ENCODE assay signal across 24 cellular contexts in the genomic region with DNA sequence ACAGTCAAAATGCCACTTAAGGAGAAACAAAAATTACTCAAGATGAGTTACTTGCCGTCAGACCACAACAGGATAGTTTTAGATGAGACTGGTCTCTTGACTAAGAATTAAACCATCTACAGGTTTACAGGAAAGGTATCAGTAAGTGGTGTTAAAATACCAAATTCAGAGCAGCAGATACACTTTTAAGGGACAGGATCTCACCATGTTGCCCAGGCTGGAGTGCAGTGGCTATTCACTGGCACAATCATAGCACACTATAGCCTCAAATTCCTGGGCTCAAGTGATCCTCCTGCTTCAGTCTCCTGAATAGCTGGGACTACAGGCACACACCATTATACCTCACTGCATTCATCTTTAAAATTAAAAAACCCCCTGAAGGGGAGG. TPM values are rescaled to one million over a fixed set of nuclear protein-coding genes. Genes with fewer than 3 reads are reported as not detected.
DNase-seq lines count a peak whose midpoint lies in the region; ATAC-seq, FAIRE-seq and TF ChIP-seq lines count a peak whose summit lies in the region.
"Had no signal": no experiment of that assay in that cellular context is flagged by ENCODE, and none has a peak within 500 bp of the region (broad histone marks: within the 10 kb centered on the region; RNA-seq: fewer than 3 reads in every experiment).

No MANE protein-coding gene starts in this region.

- H3K36me3 ChIP-seq in HEK293 (ENCODE audit: control insufficient read depth in 2 of 2, insufficient read depth in 1 of 2, low read length in 2 of 2) (peaks cover 76 to 94% of the 10 kb centered on the region in 2 experiments), H1 (ENCODE audit: control insufficient read depth in 2 of 4, insufficient read depth in 4 of 4, low read length in 3 of 4) (peaks cover 70 to 93% (median 81%) of the 10 kb centered on the region in 4 experiments)

- DNase-seq in activated naive CD4-positive, alpha-beta T cell treated with anti-CD3 and anti-CD28 coated beads for 36 hours: no peak
- no peak for DNase-seq in activated naive CD4-positive, alpha-beta T cell (lab: John Stamatoyannopoulos, UW)
- DNase-seq in H1 (ENCODE audit: low read depth in 1 of 2, low spot score in 2 of 2) (no peak), iPS-NIHi7 (ENCODE audit: extremely low spot score) (no peak)
- DNase-seq: ACHN; activated CD4-positive, alpha-beta T cell treated with anti-CD3 and anti-CD28 coated beads, Interleukin-2, amount 10 ng/mL, durations not matched to agents 7 days and 5 days; adrenal gland; dermis blood vessel endothelial cell; heart left ventricle; NCI-H1105 treated with DMSO at 0.1 percent for 48 hours; NCI-H2081; SHP77 treated with DMSO at 0.1 percent for 48 hours; small intestine; stimulated activated CD4-positive, alpha-beta T cell treated with anti-CD3 and anti-CD28 coated beads, Interleukin-2, amount 100 ng/mL, for 48 hours; T-helper 1 cell; tibial artery had no signal

- no peak overlapping the region for H3K4me3 Mint-ChIP-seq in activated naive CD4-positive, alpha-beta T cell treated with anti-CD3 and anti-CD28 coated beads for 36 hours
- H3K4me3 Mint-ChIP-seq: activated CD4-positive, alpha-beta T cell treated with anti-CD3 and anti-CD28 coated beads, Interleukin-2, amount 10 ng/mL, durations not matched to agents 7 days and 5 days; stimulated activated naive CD8-positive, alpha-beta T cell treated with anti-CD3 and anti-CD28 coated beads, Interleukin-15, Interleukin-2, amounts not matched to agents 100 ng/mL and 50 ng/mL, for 24 hours had no signal

- no peaks in the 10 kb centered on the region for H3K27me3 ChIP-seq in H1 (replicated peaks in 1 of 4; ENCODE audit: control insufficient read depth in 3 of 4, extremely low read depth in 1 of 4, insufficient read depth in 3 of 4, low read length in 3 of 4)
- H3K27me3 ChIP-seq: adrenal gland; BLaER1 treated with 17β-estradiol and CSF1 and Interleukin-3, amounts not matched to agents 10 nM and 100 nM; heart left ventricle; tibial artery had no signal

- H4K20me1 ChIP-seq in H1 (replicated peaks in 1 of 2; ENCODE audit: control insufficient read depth in 1 of 2, insufficient read depth in 2 of 2, low read length in 2 of 2): peaks cover 37 to 41% of the 10 kb centered on the region in 2 experiments

- H3K4me1 Mint-ChIP-seq in activated naive CD4-positive, alpha-beta T cell treated with anti-CD3 and anti-CD28 coated beads for 36 hours (ENCODE audit: low read depth): peaks cover 46% of the 10 kb centered on the region

- TF ChIP-seq CTCF in HEK293 (tag by site-specific recombination; IDR thresholded peaks at IDR 0.05) (no peak), H1 (IDR thresholded peaks at IDR 0.05; ENCODE audit: control extremely low read depth in 1 of 3, insufficient read depth in 1 of 3, low read depth in 1 of 3, low read length in 3 of 3) (no peak)

- intact Hi-C loops in activated naive CD4-positive, alpha-beta T cell treated with anti-CD3 and anti-CD28 coated beads for 36 hours (cut with micrococcal nuclease): no loop called here

- POLR2A ChIA-PET in HEK293 (lab: Yijun Ruan, JAX): interaction anchor here (0.8 kb wide), 1 partner anchor 9 kb away, joined by 3 read pairs; a partner anchor contains a TSS
- POLR2A ChIA-PET in H1 (lab: Charles Lee; ENCODE audit: partially characterized antibody): interaction anchor here (0.6 to 18.4 kb wide), 12 partner anchors 3 to 119 kb away, joined by 3 to 428 read pairs (median 4); a partner anchor contains a TSS

- no peak overlapping the region for H3K4me2 ChIP-seq in H1 (ENCODE audit: insufficient read depth in 1 of 2, low read depth in 2 of 2, low read length in 2 of 2)
- H3K4me2 ChIP-seq: BLaER1 treated with 17β-estradiol and CSF1 and Interleukin-3, amounts not matched to agents 10 nM and 100 nM had no signal

- H3K9ac ChIP-seq in H1 (replicated peaks in 1 of 4; ENCODE audit: extremely low read depth in 1 of 4, low read depth in 3 of 4, low read length in 3 of 4): no peak overlapping the region

- H2AK5ac ChIP-seq in H1 (ENCODE audit: low read depth, low read length): no peak overlapping the region

- no peak overlapping the region for H3K4ac ChIP-seq in H1 (replicated peaks; ENCODE audit: insufficient read length, low read depth, low read length)

- H2AFZ ChIP-seq in H1 (ENCODE audit: low read length): no peak overlapping the region

- H3K27ac ChIP-seq in HEK293 (ENCODE audit: extremely low read depth, low read depth, low read length) (peak overlapping the region; percentile 4), H1 (ENCODE audit: low read depth, low read length) (no peak overlapping the region)
- H3K27ac ChIP-seq: BLaER1 treated with 17β-estradiol and CSF1 and Interleukin-3, amounts not matched to agents 10 nM and 100 nM; heart left ventricle; tibial artery had no signal

- peak; percentile 24 to 64; a peak in 2 of 3 replicates for TF ChIP-seq POLR2A in H1 (IDR thresholded peaks at IDR 0.05; ENCODE audit: control extremely low read depth in 1 of 2, low read depth in 2 of 2, low read length in 2 of 2)

- H3K4me1 ChIP-seq in HEK293 (ENCODE audit: control insufficient read depth, insufficient read depth, low read length) (no peaks in the 10 kb centered on the region), H1 (replicated peaks in 1 of 4; ENCODE audit: control insufficient read depth in 3 of 4, insufficient read depth in 4 of 4, low read length in 3 of 4) (peaks cover 1 to 5% (median 4%) of the 10 kb centered on the region in 4 experiments; a peak in 4 of 7 replicates)

- no peak for TF ChIP-seq RAD21 in H1 (IDR thresholded peaks at IDR 0.05 in 1 of 2, conservative IDR thresholded peaks at IDR 0.05 in 1 of 2; ENCODE audit: low read depth in 2 of 2, low read length in 2 of 2)

- H3K18ac ChIP-seq in H1 (ENCODE audit: extremely low read depth, low read length): no peak overlapping the region

- no peak overlapping the region for H2BK120ac ChIP-seq in H1 (replicated peaks; ENCODE audit: low read depth, low read length)

- H2BK15ac ChIP-seq in H1 (ENCODE audit: low read length): no peak overlapping the region

- CTCF ChIA-PET in activated naive CD4-positive, alpha-beta T cell treated with anti-CD3 and anti-CD28 coated beads for 36 hours (lab: Charles Lee): no interaction called here
- CTCF ChIA-PET in HEK293 (lab: Yijun Ruan, JAX): interaction anchor here (1.0 kb wide), 1 partner anchor 13 kb away, joined by 3 read pairs; no protein-coding TSS in a partner anchor
- CTCF ChIA-PET in H1 (lab: Charles Lee; ENCODE audit: partially characterized antibody): interaction anchor here (0.6 kb wide), 1 partner anchor 40 kb away, joined by 3 read pairs; no protein-coding TSS in a partner anchor

- 95% methylated on average over 1 of the region's 1 CpG; no CpG with 5 or more reads in 1 of the 2 experiments for WGBS in H1 (ENCODE audit: extremely low coverage in 1 of 2, insufficient coverage in 1 of 2, insufficient read length in 1 of 2, insufficient replicate concordance in 2 of 2, low coverage in 1 of 2, low lambda C conversion rate in 2 of 2, missing lambda C conversion rate in 1 of 2), 2 experiments

- no peak overlapping the region for H2BK12ac ChIP-seq in H1 (ENCODE audit: low read depth, low read length)

- H3K79me2 ChIP-seq in H1 (ENCODE audit: control insufficient read depth in 1 of 2, insufficient read depth in 2 of 2, low read length in 2 of 2): peaks cover 4 to 39% of the 10 kb centered on the region in 2 experiments; a peak in 3 of 4 replicates

- H3K56ac ChIP-seq in H1 (replicated peaks; ENCODE audit: insufficient read length, low read depth, low read length): no peak overlapping the region

- no peak for FAIRE-seq in H1 (lab: Jason Lieb, UNC)
- FAIRE-seq: D721Med, endothelial cell of umbilical vein, small intestine had no signal

- no peak overlapping the region for H4K8ac ChIP-seq in H1 (ENCODE audit: extremely low read depth, insufficient read depth, low read length)

- no peaks in the 10 kb centered on the region for H3K9me3 Mint-ChIP-seq in activated naive CD4-positive, alpha-beta T cell treated with anti-CD3 and anti-CD28 coated beads for 36 hours
- H3K9me3 Mint-ChIP-seq: activated CD4-positive, alpha-beta T cell treated with anti-CD3 and anti-CD28 coated beads, Interleukin-2, amount 10 ng/mL, durations not matched to agents 7 days and 5 days; stimulated activated naive CD8-positive, alpha-beta T cell treated with anti-CD3 and anti-CD28 coated beads, Interleukin-15, Interleukin-2, amounts not matched to agents 100 ng/mL and 50 ng/mL, for 24 hours had no signal

- H3K23me2 ChIP-seq in H1 (ENCODE audit: low read depth, low read length): no peaks in the 10 kb centered on the region

- TF ChIP-seq EP300 in H1 (IDR thresholded peaks at IDR 0.05; ENCODE audit: borderline replicate concordance in 1 of 2, low read depth in 2 of 2, low read length in 2 of 2): no peak

- H3K79me1 ChIP-seq in H1 (ENCODE audit: low read depth, low read length): peaks cover 10% of the 10 kb centered on the region; the same call in 1 of the 2 replicates

- H3K4me3 ChIP-seq in HEK293 (ENCODE audit: low read depth, low read length): no peak overlapping the region
- no peak overlapping the region for H3K4me3 ChIP-seq in H1 (ENCODE audit: extremely low read depth in 1 of 4, insufficient read depth in 2 of 4, low read depth in 3 of 4, low read length in 4 of 4)
- H3K4me3 ChIP-seq: adrenal gland; BLaER1 treated with 17β-estradiol and CSF1 and Interleukin-3, amounts not matched to agents 10 nM and 100 nM; heart left ventricle; tibial artery had no signal

- no peak overlapping the region for H3K14ac ChIP-seq in H1 (ENCODE audit: insufficient read length)

- peaks cover 71% of the 10 kb centered on the region for H3K36me3 Mint-ChIP-seq in activated naive CD4-positive, alpha-beta T cell treated with anti-CD3 and anti-CD28 coated beads for 36 hours (ENCODE audit: low read depth)

- H4K5ac ChIP-seq in H1 (ENCODE audit: insufficient read length, low read depth, low read length): no peak overlapping the region

- no peak overlapping the region for H4K91ac ChIP-seq in H1 (replicated peaks; ENCODE audit: insufficient read length, low read length)

- H3K27ac Mint-ChIP-seq in activated naive CD4-positive, alpha-beta T cell treated with anti-CD3 and anti-CD28 coated beads for 36 hours: peak overlapping the region; percentile 21
- H3K27ac Mint-ChIP-seq: activated CD4-positive, alpha-beta T cell treated with anti-CD3 and anti-CD28 coated beads, Interleukin-2, amount 10 ng/mL, durations not matched to agents 7 days and 5 days had no signal

- no peaks in the 10 kb centered on the region for H3K27me3 Mint-ChIP-seq in activated naive CD4-positive, alpha-beta T cell treated with anti-CD3 and anti-CD28 coated beads for 36 hours (ENCODE audit: low read depth)
- H3K27me3 Mint-ChIP-seq: activated CD4-positive, alpha-beta T cell treated with anti-CD3 and anti-CD28 coated beads, Interleukin-2, amount 10 ng/mL, durations not matched to agents 7 days and 5 days; stimulated activated naive CD8-positive, alpha-beta T cell treated with anti-CD3 and anti-CD28 coated beads, Interleukin-15, Interleukin-2, amounts not matched to agents 100 ng/mL and 50 ng/mL, for 24 hours had no signal

- H2BK5ac ChIP-seq in H1 (ENCODE audit: low read depth, low read length): no peak overlapping the region

- no peak overlapping the region for H3K23ac ChIP-seq in H1 (ENCODE audit: insufficient read length)

- no peaks in the 10 kb centered on the region for H3K9me3 ChIP-seq in HEK293 (ENCODE audit: control insufficient read depth, insufficient read depth, low read depth, low read length)
- no peaks in the 10 kb centered on the region for H3K9me3 ChIP-seq in H1 (ENCODE audit: insufficient read depth in 2 of 2, low read depth in 1 of 2, low read length in 1 of 2)
- H3K9me3 ChIP-seq: adrenal gland; BLaER1 treated with 17β-estradiol and CSF1 and Interleukin-3, amounts not matched to agents 10 nM and 100 nM; heart left ventricle; tibial artery had no signal

- H2BK20ac ChIP-seq in H1 (ENCODE audit: low read length): no peak overlapping the region

- ATAC-seq in HG03139 (IDR thresholded peaks at IDR 0.05; ENCODE audit: unreplicated experiment): no peak
- ATAC-seq: heart left ventricle had no signal

RNA-seq across cellular contexts. Expression of a gene that starts 4.7 kb away (rescaled TPM):
- total RNA-seq in activated naive CD4-positive, alpha-beta T cell treated with anti-CD3 and anti-CD28 coated beads for 36 hours: not detected
- not detected in 2 replicates for total RNA-seq in H1 (2021; fragmentation: NEBNext Ultra II Directional; extraction: Animal tissue kit (Norgen Biotek cat#: 25700))
- not detected in 2 replicates for polyA plus RNA-seq in H1 (2011; rRNA removed)
- polyA plus RNA-seq in H1 (2011; cell fraction: cytosol; rRNA removed): not detected
- not detected for polyA plus RNA-seq in H1 (2011; cell fraction: nucleus; rRNA removed)
- not detected in 4 replicates for polyA plus RNA-seq in H1 (2012, experiment 1 of 2)
- not detected for polyA plus RNA-seq in H1 (2012, experiment 2 of 2)
- polyA plus RNA-seq in H1 (2013, experiment 1 of 2): not detected
- polyA plus RNA-seq in H1 (2013, experiment 2 of 2): not detected
- polyA minus RNA-seq in H1 (2011; rRNA and poly(A)+ RNA removed): not detected in 2 replicates
- polyA minus RNA-seq in H1 (2011; cell fraction: cytosol; rRNA and poly(A)+ RNA removed): not detected
- not detected for polyA minus RNA-seq in H1 (2011; cell fraction: nucleus; rRNA and poly(A)+ RNA removed)
- total RNA-seq: activated CD4-positive, alpha-beta T cell treated with anti-CD3 and anti-CD28 coated beads, Interleukin-2, amount 10 ng/mL, durations not matched to agents 7 days and 5 days; adrenal gland; dermis blood vessel endothelial cell; endothelial cell of umbilical vein; heart left ventricle; pulmonary artery endothelial cell had no signal
- polyA plus RNA-seq: adrenal gland, endothelial cell of umbilical vein, heart left ventricle, liver, small intestine had no signal

RNA-seq across cellular contexts. Expression of a gene that starts 8.4 kb away (rescaled TPM):
- total RNA-seq in activated naive CD4-positive, alpha-beta T cell treated with anti-CD3 and anti-CD28 coated beads for 36 hours: 100 to 1,000 TPM; 600 to 624 TPM
- total RNA-seq in H1 (2021; fragmentation: NEBNext Ultra II Directional; extraction: Animal tissue kit (Norgen Biotek cat#: 25700)): 780 and 794 TPM in 2 replicates
- polyA plus RNA-seq in H1 (2011; rRNA removed): 896 and 1,164 TPM in 2 replicates
- polyA plus RNA-seq in H1 (2011; cell fraction: cytosol; rRNA removed): 1,131 TPM
- 968 TPM for polyA plus RNA-seq in H1 (2011; cell fraction: nucleus; rRNA removed)
- 715 to 1,033 TPM (median 930 TPM) in 4 replicates for polyA plus RNA-seq in H1 (2012, experiment 1 of 2)
- polyA plus RNA-seq in H1 (2012, experiment 2 of 2): 495 TPM
- 439 TPM for polyA plus RNA-seq in H1 (2013, experiment 1 of 2)
- polyA plus RNA-seq in H1 (2013, experiment 2 of 2): 386 TPM
- 1,289 and 1,481 TPM in 2 replicates for polyA minus RNA-seq in H1 (2011; rRNA and poly(A)+ RNA removed)
- polyA minus RNA-seq in H1 (2011; cell fraction: cytosol; rRNA and poly(A)+ RNA removed): 430 TPM
- polyA minus RNA-seq in H1 (2011; cell fraction: nucleus; rRNA and poly(A)+ RNA removed): 481 TPM

RNA-seq across cellular contexts. Expression of a gene that starts 13.0 kb away (rescaled TPM):
- 1 to 10 TPM; 1.2 to 1.4 TPM for total RNA-seq in activated naive CD4-positive, alpha-beta T cell treated with anti-CD3 and anti-CD28 coated beads for 36 hours
- 2.9 and 3.0 TPM in 2 replicates for total RNA-seq in H1 (2021; fragmentation: NEBNext Ultra II Directional; extraction: Animal tissue kit (Norgen Biotek cat#: 25700))
- 5.1 and 5.7 TPM in 2 replicates for polyA plus RNA-seq in H1 (2011; rRNA removed)
- 6.9 TPM for polyA plus RNA-seq in H1 (2011; cell fraction: cytosol; rRNA removed)
- 5.4 TPM for polyA plus RNA-seq in H1 (2011; cell fraction: nucleus; rRNA removed)
- 3.6 to 4.9 TPM (median 3.7 TPM) in 4 replicates for polyA plus RNA-seq in H1 (2012, experiment 1 of 2)
- polyA plus RNA-seq in H1 (2012, experiment 2 of 2): 3.7 TPM
- polyA plus RNA-seq in H1 (2013, experiment 1 of 2): 2.8 TPM
- polyA plus RNA-seq in H1 (2013, experiment 2 of 2): 2.8 TPM
- 2.4 and 2.8 TPM in 2 replicates for polyA minus RNA-seq in H1 (2011; rRNA and poly(A)+ RNA removed)
- polyA minus RNA-seq in H1 (2011; cell fraction: cytosol; rRNA and poly(A)+ RNA removed): 0.73 TPM
- polyA minus RNA-seq in H1 (2011; cell fraction: nucleus; rRNA and poly(A)+ RNA removed): 1.3 TPM

RNA-seq across cellular contexts. Expression of a gene that starts 14.0 kb away (rescaled TPM):
- total RNA-seq in activated naive CD4-positive, alpha-beta T cell treated with anti-CD3 and anti-CD28 coated beads for 36 hours: 10 to 100 TPM; 20.4 to 20.6 TPM
- 10.8 and 11.2 TPM in 2 replicates for total RNA-seq in H1 (2021; fragmentation: NEBNext Ultra II Directional; extraction: Animal tissue kit (Norgen Biotek cat#: 25700))
- polyA plus RNA-seq in H1 (2011; rRNA removed): 7.5 and 17.0 TPM in 2 replicates
- 11.8 TPM for polyA plus RNA-seq in H1 (2011; cell fraction: cytosol; rRNA removed)
- polyA plus RNA-seq in H1 (2011; cell fraction: nucleus; rRNA removed): 20.7 TPM
- 6.7 to 13.7 TPM (median 12.1 TPM) in 4 replicates for polyA plus RNA-seq in H1 (2012, experiment 1 of 2)
- 9.5 TPM for polyA plus RNA-seq in H1 (2012, experiment 2 of 2)
- polyA plus RNA-seq in H1 (2013, experiment 1 of 2): 10.1 TPM
- 11.0 TPM for polyA plus RNA-seq in H1 (2013, experiment 2 of 2)
- polyA minus RNA-seq in H1 (2011; rRNA and poly(A)+ RNA removed): 1.8 and 2.6 TPM in 2 replicates
- polyA minus RNA-seq in H1 (2011; cell fraction: cytosol; rRNA and poly(A)+ RNA removed): 6.5 TPM
- polyA minus RNA-seq in H1 (2011; cell fraction: nucleus; rRNA and poly(A)+ RNA removed): 10.5 TPM

RNA-seq across cellular contexts. Expression of a gene that starts 35.5 kb away (rescaled TPM):
- total RNA-seq in activated naive CD4-positive, alpha-beta T cell treated with anti-CD3 and anti-CD28 coated beads for 36 hours: 10 to 100 TPM; 21.4 to 22.6 TPM
- 15.4 and 16.2 TPM in 2 replicates for total RNA-seq in H1 (2021; fragmentation: NEBNext Ultra II Directional; extraction: Animal tissue kit (Norgen Biotek cat#: 25700))
- polyA plus RNA-seq in H1 (2011; rRNA removed): 19.7 and 25.3 TPM in 2 replicates
- polyA plus RNA-seq in H1 (2011; cell fraction: cytosol; rRNA removed): 20.3 TPM
- 25.2 TPM for polyA plus RNA-seq in H1 (2011; cell fraction: nucleus; rRNA removed)
- polyA plus RNA-seq in H1 (2012, experiment 1 of 2): 16.5 to 17.6 TPM (median 17.0 TPM) in 4 replicates
- 19.7 TPM for polyA plus RNA-seq in H1 (2012, experiment 2 of 2)
- 24.5 TPM for polyA plus RNA-seq in H1 (2013, experiment 1 of 2)
- 26.7 TPM for polyA plus RNA-seq in H1 (2013, experiment 2 of 2)
- 32.5 and 36.6 TPM in 2 replicates for polyA minus RNA-seq in H1 (2011; rRNA and poly(A)+ RNA removed)
- 16.9 TPM for polyA minus RNA-seq in H1 (2011; cell fraction: cytosol; rRNA and poly(A)+ RNA removed)
- polyA minus RNA-seq in H1 (2011; cell fraction: nucleus; rRNA and poly(A)+ RNA removed): 16.0 TPM
